ENCODE assay signal across 13 cellular contexts in the genomic region with DNA sequence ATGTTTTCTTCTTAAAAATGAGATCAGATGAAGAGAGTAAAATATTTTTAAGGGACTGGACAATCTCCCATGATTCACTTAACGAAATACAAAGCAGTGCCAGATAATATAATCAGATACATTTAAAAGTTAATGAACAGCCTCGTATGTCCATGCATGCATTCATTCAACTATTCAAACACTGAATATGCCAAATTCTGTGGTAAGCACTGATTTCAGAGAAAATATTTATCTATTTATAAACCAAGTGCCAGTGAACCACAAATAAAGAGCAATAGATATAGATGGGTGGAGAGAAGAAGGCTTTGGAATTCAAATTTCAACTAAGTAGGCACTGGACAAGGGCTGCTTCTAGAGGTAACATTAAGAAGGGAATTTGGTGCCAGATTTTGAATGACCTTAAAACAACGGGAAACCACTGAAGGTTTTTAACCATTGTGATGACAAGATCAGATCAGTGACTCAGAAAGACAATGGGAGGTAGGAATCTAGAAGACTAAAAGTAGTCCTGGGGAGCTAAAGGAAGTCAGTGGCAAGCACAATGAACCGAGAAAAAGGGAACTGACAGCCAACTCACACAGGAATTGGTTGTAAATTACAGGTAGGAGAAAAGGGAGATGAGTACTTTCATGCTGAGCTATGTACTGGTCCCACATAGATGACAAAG. TPM values are rescaled to one million over a fixed set of nuclear protein-coding genes. Genes with fewer than 3 reads are reported as not detected.
DNase-seq lines count a peak whose midpoint lies in the region; ATAC-seq and TF ChIP-seq lines count a peak whose summit lies in the region.
"Had no signal": no experiment of that assay in that cellular context is flagged by ENCODE, and none has a peak within 500 bp of the region (broad histone marks: within the 10 kb centered on the region; RNA-seq: fewer than 3 reads in every experiment).

No MANE protein-coding gene starts in this region.

- H3K27ac Mint-ChIP-seq in WTC11: peak overlapping the region; percentile 83
- no peak overlapping the region for H3K27ac Mint-ChIP-seq in CD4-positive, alpha-beta T cell
- H3K27ac Mint-ChIP-seq: activated naive CD4-positive, alpha-beta T cell treated with anti-CD3 and anti-CD28 coated beads for 36 hours; stimulated activated naive CD8-positive, alpha-beta T cell treated with anti-CD3 and anti-CD28 coated beads, Interleukin-15, amount 100 ng/mL, for 72 hours had no signal

- POLR2A ChIA-PET in WTC11 (lab: Charles Lee): interaction anchor here (0.7 to 1.1 kb wide), 2 partner anchors 10 to 46 kb away, joined by 3 to 4 read pairs; no protein-coding TSS in a partner anchor
- POLR2A ChIA-PET in CD4-positive, alpha-beta T cell (lab: Charles Lee): interaction anchor here (0.6 kb wide), 1 partner anchor 10 kb away, joined by 3 read pairs; no protein-coding TSS in a partner anchor

- ATAC-seq in GM18502 (IDR thresholded peaks at IDR 0.05; ENCODE audit: poor library complexity, unreplicated experiment) (peak; percentile 54), WTC11 (peak; percentile 85), HG02870 (IDR thresholded peaks at IDR 0.05; ENCODE audit: unreplicated experiment) (no peak)
- ATAC-seq in CD4-positive, alpha-beta T cell (ENCODE audit: poor library complexity): no peak
- ATAC-seq: left ventricle myocardium superior; stimulated activated naive CD8-positive, alpha-beta T cell treated with anti-CD3 and anti-CD28 coated beads, Interleukin-15, amount 100 ng/mL, for 72 hours had no signal

- intact Hi-C loops in CD4-positive, alpha-beta T cell (cut with DNase I, micrococcal nuclease): no loop called here
- intact Hi-C loops in spleen (cut with DNase I; ENCODE audit: low total_unique reads): no loop called here

- no peak for TF ChIP-seq POLR2A in spleen (IDR thresholded peaks at IDR 0.05)

- CTCF ChIA-PET in WTC11 (lab: Charles Lee): interaction anchor here (0.8 to 1.3 kb wide), 3 partner anchors 12 to 131 kb away, joined by 3 to 6 read pairs (median 3); no protein-coding TSS in a partner anchor
- CTCF ChIA-PET in CD4-positive, alpha-beta T cell (lab: Charles Lee): no interaction called here

- no peak overlapping the region for H3K4me3 Mint-ChIP-seq in WTC11
- no peak overlapping the region for H3K4me3 Mint-ChIP-seq in CD4-positive, alpha-beta T cell
- H3K4me3 Mint-ChIP-seq: activated naive CD4-positive, alpha-beta T cell treated with anti-CD3 and anti-CD28 coated beads for 36 hours; stimulated activated naive CD8-positive, alpha-beta T cell treated with anti-CD3 and anti-CD28 coated beads, Interleukin-15, amount 100 ng/mL, for 72 hours had no signal

- no peak overlapping the region for H3K27ac ChIP-seq in CD4-positive, alpha-beta T cell (ENCODE audit: low read depth, low read length)
- H3K27ac ChIP-seq in spleen: no peak overlapping the region
- H3K27ac ChIP-seq: HL-60 had no signal

- peaks cover 0 to 5% (median 0%) of the 10 kb centered on the region in 6 donors for H3K4me1 ChIP-seq in spleen

- no peaks in the 10 kb centered on the region for H3K36me3 ChIP-seq in spleen

- H3K4me1 Mint-ChIP-seq in WTC11: peaks cover 37% of the 10 kb centered on the region
- H3K4me1 Mint-ChIP-seq in CD4-positive, alpha-beta T cell (ENCODE audit: low read depth): no peaks in the 10 kb centered on the region

- no peaks in the 10 kb centered on the region for H3K9me3 Mint-ChIP-seq in WTC11
- no peaks in the 10 kb centered on the region for H3K9me3 Mint-ChIP-seq in CD4-positive, alpha-beta T cell
- H3K9me3 Mint-ChIP-seq: activated naive CD4-positive, alpha-beta T cell treated with anti-CD3 and anti-CD28 coated beads for 36 hours; stimulated activated naive CD8-positive, alpha-beta T cell treated with anti-CD3 and anti-CD28 coated beads, Interleukin-15, amount 100 ng/mL, for 72 hours had no signal

- H3K36me3 Mint-ChIP-seq in WTC11: peaks cover 18% of the 10 kb centered on the region; the same call in 1 of the 2 replicates
- no peaks in the 10 kb centered on the region for H3K36me3 Mint-ChIP-seq in CD4-positive, alpha-beta T cell (ENCODE audit: low read depth)

- no peak for TF ChIP-seq CTCF in WTC11 (IDR thresholded peaks at IDR 0.05)
- TF ChIP-seq CTCF in CD4-positive, alpha-beta T cell (IDR thresholded peaks at IDR 0.05): no peak
- no peak for TF ChIP-seq CTCF in spleen (IDR thresholded peaks at IDR 0.05 in 8 of 11, conservative IDR thresholded peaks at IDR 0.05 in 3 of 11)

- H3K4me3 ChIP-seq in spleen: no peak overlapping the region

- DNase-seq in HT1080 (ENCODE audit: low read depth) (peak; percentile 71), WTC11 (ENCODE audit: low spot score) (no peak), myocyte (ENCODE audit: low read depth) (peak; percentile 22), spleen (no peak)
- DNase-seq in CD4-positive, alpha-beta T cell: no peak
- DNase-seq: activated naive CD4-positive, alpha-beta T cell treated with anti-CD3 and anti-CD28 coated beads for 36 hours; left ventricle myocardium superior; NCI-H446; stimulated activated CD4-positive, alpha-beta T cell treated with anti-CD3 and anti-CD28 coated beads, Interleukin-12 subunit alpha, Interleukin-12 subunit beta, amount 100 ng/mL, for 4 hours; stimulated activated naive CD8-positive, alpha-beta T cell treated with anti-CD3 and anti-CD28 coated beads, Interleukin-15, amount 100 ng/mL, for 72 hours had no signal

- H3K9me3 ChIP-seq in CD4-positive, alpha-beta T cell (ENCODE audit: control insufficient read depth, low read length): no peaks in the 10 kb centered on the region
- H3K9me3 ChIP-seq in spleen: no peaks in the 10 kb centered on the region

- no peaks in the 10 kb centered on the region for H3K27me3 ChIP-seq in CD4-positive, alpha-beta T cell (ENCODE audit: control insufficient read depth, insufficient read depth, low read length)
- H3K27me3 ChIP-seq in spleen (replicated peaks in 1 of 7): no peaks in the 10 kb centered on the region

- WGBS in spleen, 5 donors: 49 to 52% (median 50%) methylated on average over 4 of the region's 4 CpGs

- H3K27me3 Mint-ChIP-seq in WTC11 (ENCODE audit: low read depth): no peaks in the 10 kb centered on the region
- no peaks in the 10 kb centered on the region for H3K27me3 Mint-ChIP-seq in CD4-positive, alpha-beta T cell
- H3K27me3 Mint-ChIP-seq: stimulated activated naive CD8-positive, alpha-beta T cell treated with anti-CD3 and anti-CD28 coated beads, Interleukin-15, amount 100 ng/mL, for 72 hours had no signal

TF ChIP-seq in WTC11, 78 proteins besides CTCF, POLR2A, EP300 and RAD21 (continues in another document):
- TF ChIP-seq, protein P1, sequence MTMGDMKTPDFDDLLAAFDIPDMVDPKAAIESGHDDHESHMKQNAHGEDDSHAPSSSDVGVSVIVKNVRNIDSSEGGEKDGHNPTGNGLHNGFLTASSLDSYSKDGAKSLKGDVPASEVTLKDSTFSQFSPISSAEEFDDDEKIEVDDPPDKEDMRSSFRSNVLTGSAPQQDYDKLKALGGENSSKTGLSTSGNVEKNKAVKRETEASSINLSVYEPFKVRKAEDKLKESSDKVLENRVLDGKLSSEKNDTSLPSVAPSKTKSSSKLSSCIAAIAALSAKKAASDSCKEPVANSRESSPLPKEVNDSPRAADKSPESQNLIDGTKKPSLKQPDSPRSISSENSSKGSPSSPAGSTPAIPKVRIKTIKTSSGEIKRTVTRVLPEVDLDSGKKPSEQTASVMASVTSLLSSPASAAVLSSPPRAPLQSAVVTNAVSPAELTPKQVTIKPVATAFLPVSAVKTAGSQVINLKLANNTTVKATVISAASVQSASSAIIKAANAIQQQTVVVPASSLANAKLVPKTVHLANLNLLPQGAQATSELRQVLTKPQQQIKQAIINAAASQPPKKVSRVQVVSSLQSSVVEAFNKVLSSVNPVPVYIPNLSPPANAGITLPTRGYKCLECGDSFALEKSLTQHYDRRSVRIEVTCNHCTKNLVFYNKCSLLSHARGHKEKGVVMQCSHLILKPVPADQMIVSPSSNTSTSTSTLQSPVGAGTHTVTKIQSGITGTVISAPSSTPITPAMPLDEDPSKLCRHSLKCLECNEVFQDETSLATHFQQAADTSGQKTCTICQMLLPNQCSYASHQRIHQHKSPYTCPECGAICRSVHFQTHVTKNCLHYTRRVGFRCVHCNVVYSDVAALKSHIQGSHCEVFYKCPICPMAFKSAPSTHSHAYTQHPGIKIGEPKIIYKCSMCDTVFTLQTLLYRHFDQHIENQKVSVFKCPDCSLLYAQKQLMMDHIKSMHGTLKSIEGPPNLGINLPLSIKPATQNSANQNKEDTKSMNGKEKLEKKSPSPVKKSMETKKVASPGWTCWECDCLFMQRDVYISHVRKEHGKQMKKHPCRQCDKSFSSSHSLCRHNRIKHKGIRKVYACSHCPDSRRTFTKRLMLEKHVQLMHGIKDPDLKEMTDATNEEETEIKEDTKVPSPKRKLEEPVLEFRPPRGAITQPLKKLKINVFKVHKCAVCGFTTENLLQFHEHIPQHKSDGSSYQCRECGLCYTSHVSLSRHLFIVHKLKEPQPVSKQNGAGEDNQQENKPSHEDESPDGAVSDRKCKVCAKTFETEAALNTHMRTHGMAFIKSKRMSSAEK (CRISPR knock-in tag; IDR thresholded peaks at IDR 0.05; ENCODE audit: borderline replicate concordance): no peak
- TF ChIP-seq CREM (CRISPR knock-in tag; IDR thresholded peaks at IDR 0.05) (no peak), TEAD4 (CRISPR knock-in tag; IDR thresholded peaks at IDR 0.05) (no peak), ZNF138 (CRISPR knock-in tag; conservative IDR thresholded peaks at IDR 0.05) (no peak), ETV6 (CRISPR knock-in tag; IDR thresholded peaks at IDR 0.05) (no peak), FOXJ3 (CRISPR knock-in tag; IDR thresholded peaks at IDR 0.05; ENCODE audit: borderline replicate concordance) (no peak), GRHL2 (CRISPR knock-in tag; IDR thresholded peaks at IDR 0.05; ENCODE audit: insufficient replicate concordance, severe bottlenecking) (no peak), ZNF232 (CRISPR knock-in tag; IDR thresholded peaks at IDR 0.05) (no peak)
- TF ChIP-seq, protein P2, sequence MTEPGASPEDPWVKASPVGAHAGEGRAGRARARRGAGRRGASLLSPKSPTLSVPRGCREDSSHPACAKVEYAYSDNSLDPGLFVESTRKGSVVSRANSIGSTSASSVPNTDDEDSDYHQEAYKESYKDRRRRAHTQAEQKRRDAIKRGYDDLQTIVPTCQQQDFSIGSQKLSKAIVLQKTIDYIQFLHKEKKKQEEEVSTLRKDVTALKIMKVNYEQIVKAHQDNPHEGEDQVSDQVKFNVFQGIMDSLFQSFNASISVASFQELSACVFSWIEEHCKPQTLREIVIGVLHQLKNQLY (CRISPR knock-in tag; IDR thresholded peaks at IDR 0.05): no peak

RNA-seq across cellular contexts. Expression of a gene that starts 14.2 kb away (rescaled TPM):
- 7.2 and 25.6 TPM in 2 replicates for total RNA-seq in HT1080 (2014; rRNA removed; shearing (Covaris generic))
- polyA plus RNA-seq in HT1080 (2015; cell fraction: cytosol; rRNA removed): 18.0 and 22.4 TPM in 2 replicates
- polyA plus RNA-seq in HT1080 (2015; cell fraction: nucleus; rRNA removed): 19.9 and 21.6 TPM in 2 replicates
- total RNA-seq in WTC11 (2021): 83.8 to 87.4 TPM (median 84.2 TPM) in 3 replicates
- total RNA-seq in myocyte: 3.6 and 8.9 TPM in 2 replicates
- polyA plus RNA-seq in myocyte (2012): 6.0 TPM
- total RNA-seq in CD4-positive, alpha-beta T cell: 1 to 10 TPM; 1.6 to 2.9 TPM
- total RNA-seq in spleen: 1 to 10 TPM; 2.7 to 4.5 (median 3.8) TPM
- under 1 TPM; 0.58 to 0.76 (median 0.72) TPM for polyA plus RNA-seq in spleen

Comparison
In these comparisons a context has a peak if more than half of its experiments do, and no peak if none do; other contexts are left out.
1. ATAC-seq: peak in GM18502 (single experiment) and WTC11 (single experiment); none in CD4-positive, alpha-beta T cell (single experiment) and HG02870 (single experiment).
2. DNase-seq: peak in HT1080 (single experiment) and myocyte (single experiment); none in WTC11 (single experiment), CD4-positive, alpha-beta T cell (0 of 10) and spleen (single experiment).